Comparison of ENCODE assay signal across 9 cellular contexts in the genomic region with DNA sequence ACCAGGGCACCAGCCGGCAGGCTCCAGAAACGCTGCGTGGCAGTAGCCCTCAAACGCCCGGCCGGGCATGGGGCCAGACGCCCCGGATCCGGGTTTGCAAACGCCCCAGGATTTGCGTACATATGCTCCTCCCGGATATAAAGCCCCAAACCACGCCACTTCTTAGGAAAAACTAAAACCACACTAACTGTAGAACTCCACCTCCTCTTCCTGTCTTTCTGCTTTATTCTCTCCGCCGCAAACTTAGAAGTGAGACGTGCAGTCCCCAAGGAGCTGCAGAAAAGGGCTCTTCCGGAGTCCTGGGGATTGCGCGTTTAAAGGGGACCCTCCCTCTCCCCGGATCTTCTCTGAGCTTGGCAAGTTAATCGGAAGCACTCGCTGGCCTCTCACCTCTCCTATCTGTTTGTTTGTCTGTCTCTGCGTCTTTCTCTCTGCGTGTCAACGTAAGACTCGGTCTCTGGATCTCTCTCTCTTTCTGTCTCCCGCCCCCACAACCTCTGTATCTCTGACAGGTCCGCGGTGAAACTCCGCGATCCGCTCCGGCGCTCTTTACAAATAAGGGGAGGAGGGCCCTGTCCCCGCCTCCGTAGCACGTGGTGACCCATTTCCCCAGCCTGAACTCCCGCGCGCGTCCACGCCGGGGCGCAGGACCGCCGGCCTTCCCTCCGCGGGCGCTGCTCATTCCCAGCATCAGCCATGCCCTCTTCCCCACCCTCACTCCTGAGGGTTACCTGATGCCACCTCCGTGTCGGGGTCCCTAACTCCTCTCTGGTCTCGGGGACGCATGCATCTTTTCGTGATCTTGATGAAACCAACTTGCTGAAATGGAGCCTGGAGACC. TPM values are rescaled to one million over a fixed set of nuclear protein-coding genes. Genes with fewer than 3 reads are reported as not detected.
DNase-seq lines count a peak whose midpoint lies in the region; ATAC-seq, FAIRE-seq and TF ChIP-seq lines count a peak whose summit lies in the region.
"Had no signal": no experiment of that assay in that cellular context is flagged by ENCODE, and none has a peak within 500 bp of the region (broad histone marks: within the 10 kb centered on the region; RNA-seq: fewer than 3 reads in every experiment).

A gene (minus strand): TSS at position 528 of the 840 bp plus-strand sequence. CDS start 820 bp downstream, outside the sequence.

- H3K27ac ChIP-seq in caudate nucleus (ENCODE audit: low read depth, low read length): peak within 1 kb of the TSS; percentile 4
- peak within 1 kb of the TSS; percentile 57 for H3K27ac ChIP-seq in keratinocyte (ENCODE audit: control insufficient read depth, insufficient read depth, low read length)

- dilution Hi-C loops in keratinocyte (cut with MboI; ENCODE audit: extremely low pct_ligation_motif_present, low sequenced_read_pairs): no loop called here

- TF ChIP-seq CTCF in AG09319 (IDR thresholded peaks at IDR 0.05; ENCODE audit: low read depth, low read length): peak; percentile 83
- TF ChIP-seq CTCF in keratinocyte (optimal IDR thresholded peaks at IDR 0.05 in 1 of 3, IDR thresholded peaks at IDR 0.05 in 1 of 3, conservative IDR thresholded peaks at IDR 0.05 in 1 of 3; ENCODE audit: extremely low read depth in 1 of 3, insufficient read depth in 2 of 3, low read length in 3 of 3): peak; percentile 80 to 90 (median 90)

- peak; percentile 41 for DNase-seq in AG09319 (ENCODE audit: extremely low read depth, low read depth)
- DNase-seq in NCI-H446 (lab: John Stamatoyannopoulos, UW): peak; percentile 76 to 84
- DNase-seq in activated CD4-positive, CD25-positive, alpha-beta regulatory T cell treated with anti-CD3 and anti-CD28 coated beads, Interleukin-2, amount 50 U/mL, for 16 hours (ENCODE audit: low read depth, low spot score): peak; percentile 68
- DNase-seq in caudate nucleus (lab: John Stamatoyannopoulos, UW): peak in 57 of 61 donors; percentile 9 to 79 (median 56)
- DNase-seq in keratinocyte (ENCODE audit: low read depth, low spot score): no peak
- DNase-seq in stimulated activated CD4-positive, alpha-beta T cell treated with anti-CD3 and anti-CD28 coated beads, Interleukin-15, amount 100 ng/mL, for 1 hour (ENCODE audit: low read depth in 1 of 2, low spot score in 1 of 2): peak; percentile 63 to 74

- no peaks in the 10 kb centered on the region for H3K9me3 ChIP-seq in keratinocyte (ENCODE audit: control insufficient read depth, low read depth, low read length)

- no peaks in the 10 kb centered on the region for H3K79me2 ChIP-seq in keratinocyte (ENCODE audit: control insufficient read depth, insufficient read depth, low read length)

- H2AFZ ChIP-seq in keratinocyte (ENCODE audit: control insufficient read depth, low read length): peak within 1 kb of the TSS; percentile 99

- peak within 1 kb of the TSS; percentile 38 to 88 (median 78) for H3K4me3 ChIP-seq in keratinocyte (ENCODE audit: control insufficient read depth in 2 of 3, extremely low read depth in 1 of 3, insufficient read depth in 2 of 3, low read depth in 1 of 3, low read length in 3 of 3)

- peaks cover 2% of the 10 kb centered on the region for H3K9me1 ChIP-seq in keratinocyte (ENCODE audit: control insufficient read depth, extremely low read depth, insufficient read depth, low read length)

- H3K4me2 ChIP-seq in keratinocyte (ENCODE audit: control insufficient read depth, extremely low read depth, insufficient read depth, low read depth, low read length): peak within 1 kb of the TSS; percentile 98

- H3K36me3 ChIP-seq in keratinocyte (ENCODE audit: control insufficient read depth in 2 of 2, extremely low read depth in 1 of 2, insufficient read depth in 2 of 2, low read length in 2 of 2): no peaks in the 10 kb centered on the region

- peak; percentile 39 for FAIRE-seq in keratinocyte (lab: Jason Lieb, UNC)
- FAIRE-seq: colon had no signal

- no peaks in the 10 kb centered on the region for H4K20me1 ChIP-seq in keratinocyte (ENCODE audit: control insufficient read depth, extremely low read depth, insufficient read depth, low read length)

- peaks cover 15% of the 10 kb centered on the region for H3K4me1 ChIP-seq in keratinocyte (ENCODE audit: control insufficient read depth, extremely low read depth, insufficient read depth, low read length)

- peak within 1 kb of the TSS; percentile 79 for H3K9ac ChIP-seq in keratinocyte (ENCODE audit: control insufficient read depth, extremely low read depth, insufficient read depth, low read length)

- H3K27me3 ChIP-seq in keratinocyte (ENCODE audit: control insufficient read depth, extremely low read depth, insufficient read depth, low read length): no peaks in the 10 kb centered on the region

- ATAC-seq in GM18909 (IDR thresholded peaks at IDR 0.05; ENCODE audit: poor library complexity, unreplicated experiment) (peak; percentile 86), HG03139 (IDR thresholded peaks at IDR 0.05; ENCODE audit: unreplicated experiment) (peak; percentile 73)

RNA-seq across cellular contexts. Expression of the gene that starts here (rescaled TPM):
- polyA plus RNA-seq in keratinocyte: 4.8 to 7.5 TPM (median 6.1 TPM) in 3 replicates
- polyA plus RNA-seq in keratinocyte (2011; ENCODE audit: low read depth): 1.1 TPM
- polyA plus RNA-seq in keratinocyte (2011; cell fraction: cytosol; rRNA removed): 4.2 and 8.6 TPM in 2 replicates
- 6.4 and 7.2 TPM in 2 replicates for polyA plus RNA-seq in keratinocyte (2011; cell fraction: nucleus; rRNA removed)
- polyA plus RNA-seq in keratinocyte (2012; ENCODE audit: low replicate concordance): 2.9 and 7.1 TPM in 2 replicates
- polyA minus RNA-seq in keratinocyte: 2.8 to 9.5 TPM (median 4.0 TPM) in 3 replicates
- 7.9 TPM for polyA minus RNA-seq in keratinocyte (2011; cell fraction: cytosol; rRNA and poly(A)+ RNA removed)
- 5.9 and 7.8 TPM in 2 replicates for polyA minus RNA-seq in keratinocyte (2011; cell fraction: nucleus; rRNA and poly(A)+ RNA removed)
